6 cellular contexts compared by ENCODE assay signal in the genomic region with DNA sequence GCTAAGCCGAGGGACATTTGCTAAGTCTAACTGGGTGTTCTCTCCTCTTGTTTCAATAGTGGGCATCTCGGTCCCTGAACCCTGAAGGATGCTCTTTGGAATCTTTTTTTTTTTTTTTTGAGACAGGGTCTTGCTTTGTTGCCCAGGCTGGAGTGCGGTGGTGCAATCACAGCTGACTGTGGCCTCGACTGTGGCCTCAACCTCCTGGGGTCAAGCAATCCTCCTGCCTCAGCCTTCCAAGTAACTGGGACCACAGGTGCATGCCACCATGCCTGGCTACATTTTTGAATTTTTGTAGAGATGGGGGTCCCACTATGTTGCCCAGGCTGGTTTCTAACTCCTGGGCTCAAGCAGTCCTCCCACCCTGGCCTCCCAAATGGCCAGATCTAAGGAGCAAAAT.
DNase-seq lines count a peak whose midpoint lies in the region; ATAC-seq, FAIRE-seq and TF ChIP-seq lines count a peak whose summit lies in the region.
"Not testable (repeated sequence)": the region's sequence is repeated elsewhere in the genome, so short reads cannot be mapped to it uniquely, and the experiment has no call there.

No MANE protein-coding gene starts in this region.

- H3K9me3 ChIP-seq in kidney (ENCODE audit: control insufficient read depth in 1 of 2, low read length in 2 of 2); HepG2 (ENCODE audit: low read length); neural progenitor cell (ENCODE audit: low read depth): not testable (repeated sequence)

- not testable (repeated sequence) for ATAC-seq in Right ventricle myocardium inferior, HepG2

- not testable (repeated sequence) for TF ChIP-seq EP300 in HepG2 (IDR thresholded peaks at IDR 0.05; ENCODE audit: low read depth in 2 of 2, low read length in 2 of 2); HepG2 (CRISPR knock-in tag; IDR thresholded peaks at IDR 0.05; ENCODE audit: borderline replicate concordance)

- H2AFZ ChIP-seq in HepG2 (ENCODE audit: low read length); neural progenitor cell (replicated peaks): not testable (repeated sequence)

- not testable (repeated sequence) for FAIRE-seq in kidney (lab: Jason Lieb, UNC); HepG2 (lab: Jason Lieb, UNC)

- intact Hi-C loops in Right ventricle myocardium inferior (cut with DNase I); kidney (cut with DNase I); HepG2 (cut with micrococcal nuclease; ENCODE audit: unreplicated experiment): not testable (repeated sequence)

- DNase-seq in glutamatergic neuron; HepG2 (ENCODE audit: low spot score); neural progenitor cell (ENCODE audit: low spot score): not testable (repeated sequence)
- DNase-seq in Right ventricle myocardium inferior (ENCODE audit: missing footprints) (peak; percentile 33), kidney (peak; percentile 13)

- not testable (repeated sequence) for BruUV-seq in HepG2 (replicated peaks; lab: Mats Ljungman, UMichigan)

- H3K9ac ChIP-seq in kidney (ENCODE audit: low read length in 2 of 2); HepG2 (ENCODE audit: insufficient read depth, low read depth, low read length); neural progenitor cell: not testable (repeated sequence)

- H3K36me3 Mint-ChIP-seq in glutamatergic neuron (ENCODE audit: unreplicated experiment); neural progenitor cell: not testable (repeated sequence)

- peaks cover 27% of the 10 kb centered on the region for H3K9me3 Mint-ChIP-seq in glutamatergic neuron (ENCODE audit: unreplicated experiment)
- not testable (repeated sequence) for H3K9me3 Mint-ChIP-seq in neural progenitor cell

- not testable (repeated sequence) for H3K4me2 ChIP-seq in HepG2 (ENCODE audit: low read depth, low read length); neural progenitor cell

- H3K27me3 Mint-ChIP-seq in glutamatergic neuron (ENCODE audit: unreplicated experiment) = peaks cover 13% of the 10 kb centered on the region
- not testable (repeated sequence) for H3K27me3 Mint-ChIP-seq in neural progenitor cell (ENCODE audit: insufficient read depth, low read depth)

- H3K79me2 ChIP-seq in HepG2 (ENCODE audit: insufficient read depth, low read length); neural progenitor cell (ENCODE audit: low read depth): not testable (repeated sequence)

- H3K4me3 ChIP-seq in kidney (ENCODE audit: low read length in 2 of 2); HepG2 (replicated peaks in 1 of 3; ENCODE audit: insufficient read depth in 1 of 3, low read depth in 2 of 3, low read length in 3 of 3); neural progenitor cell: not testable (repeated sequence)

- not testable (repeated sequence) for H3K4me1 ChIP-seq in kidney (ENCODE audit: control insufficient read depth in 1 of 2, insufficient read depth in 1 of 2, low read depth in 1 of 2, low read length in 2 of 2); neural progenitor cell
- H3K4me1 ChIP-seq in HepG2 (ENCODE audit: insufficient read depth, low read length) = peaks cover 57% of the 10 kb centered on the region

- H4K20me1 ChIP-seq in HepG2 (ENCODE audit: insufficient read depth, low read length); neural progenitor cell (ENCODE audit: low read depth): not testable (repeated sequence)

- not testable (repeated sequence) for TF ChIP-seq CTCF in VCaP (conservative IDR thresholded peaks at IDR 0.05); glutamatergic neuron (IDR thresholded peaks at IDR 0.05; ENCODE audit: partially characterized antibody, unreplicated experiment); kidney (IDR thresholded peaks at IDR 0.05; ENCODE audit: borderline replicate concordance, extremely low read depth, insufficient read depth); HepG2 (CRISPR knock-in tag; IDR thresholded peaks at IDR 0.05); neural progenitor cell (IDR thresholded peaks at IDR 0.05)

- not testable (repeated sequence) for H3K27me3 ChIP-seq in HepG2 (ENCODE audit: control insufficient read depth in 1 of 2, insufficient read depth in 2 of 2, low read length in 2 of 2); neural progenitor cell

- CTCF ChIA-PET in HepG2 (lab: Yijun Ruan, JAX; ENCODE audit: low intra/inter-chr PET ratio, low total read pairs) = not testable (repeated sequence)

- H3K4me1 Mint-ChIP-seq in glutamatergic neuron (ENCODE audit: low read depth, unreplicated experiment) (peaks cover 33% of the 10 kb centered on the region), neural progenitor cell (peaks cover 17% of the 10 kb centered on the region)

- peak overlapping the region; percentile 42 for H3K4me3 Mint-ChIP-seq in glutamatergic neuron (ENCODE audit: unreplicated experiment)
- H3K4me3 Mint-ChIP-seq in neural progenitor cell = not testable (repeated sequence)

- POLR2A ChIA-PET in HepG2 (lab: Yijun Ruan, JAX) = not testable (repeated sequence)

- peak overlapping the region; percentile 36; the same call in 1 of the 2 replicates for H3K27ac ChIP-seq in VCaP
- not testable (repeated sequence) for H3K27ac ChIP-seq in kidney (ENCODE audit: low read depth in 2 of 2, low read length in 2 of 2); neural progenitor cell
- peak overlapping the region; percentile 63 for H3K27ac ChIP-seq in HepG2 (ENCODE audit: extremely low read length, insufficient read depth, low read length)

- in situ Hi-C loops in HepG2 (cut with HindIII; ENCODE audit: extremely low pct_ligation_motif_present, low pct_unique_long_range_greater_than_20kb) = not testable (repeated sequence)

- TF ChIP-seq POLR2A in HepG2 (IDR thresholded peaks at IDR 0.05; ENCODE audit: insufficient read depth in 1 of 2, low read depth in 2 of 2, low read length in 2 of 2) = not testable (repeated sequence)

- H3F3A ChIP-seq in neural progenitor cell (ENCODE audit: low read depth) = not testable (repeated sequence)

- H3K36me3 ChIP-seq in kidney (ENCODE audit: control insufficient read depth in 1 of 2, insufficient read depth in 2 of 2, low read length in 2 of 2); HepG2 (replicated peaks in 1 of 2; ENCODE audit: control insufficient read depth in 1 of 2, insufficient read depth in 2 of 2, low read length in 2 of 2); neural progenitor cell: not testable (repeated sequence)

- 52% methylated on average over 4 of the region's 4 CpGs for WGBS in HepG2 (ENCODE audit: low lambda C conversion rate)

- not testable (repeated sequence) for TF ChIP-seq RAD21 in HepG2 (CRISPR knock-in tag; IDR thresholded peaks at IDR 0.05)

- H3K27ac Mint-ChIP-seq in glutamatergic neuron (ENCODE audit: unreplicated experiment) (peak overlapping the region; percentile 96), neural progenitor cell (peak overlapping the region; percentile 50)

TF ChIP-seq in HepG2, 621 proteins besides CTCF, POLR2A, EP300 and RAD21:
- TF ChIP-seq, protein P1, sequence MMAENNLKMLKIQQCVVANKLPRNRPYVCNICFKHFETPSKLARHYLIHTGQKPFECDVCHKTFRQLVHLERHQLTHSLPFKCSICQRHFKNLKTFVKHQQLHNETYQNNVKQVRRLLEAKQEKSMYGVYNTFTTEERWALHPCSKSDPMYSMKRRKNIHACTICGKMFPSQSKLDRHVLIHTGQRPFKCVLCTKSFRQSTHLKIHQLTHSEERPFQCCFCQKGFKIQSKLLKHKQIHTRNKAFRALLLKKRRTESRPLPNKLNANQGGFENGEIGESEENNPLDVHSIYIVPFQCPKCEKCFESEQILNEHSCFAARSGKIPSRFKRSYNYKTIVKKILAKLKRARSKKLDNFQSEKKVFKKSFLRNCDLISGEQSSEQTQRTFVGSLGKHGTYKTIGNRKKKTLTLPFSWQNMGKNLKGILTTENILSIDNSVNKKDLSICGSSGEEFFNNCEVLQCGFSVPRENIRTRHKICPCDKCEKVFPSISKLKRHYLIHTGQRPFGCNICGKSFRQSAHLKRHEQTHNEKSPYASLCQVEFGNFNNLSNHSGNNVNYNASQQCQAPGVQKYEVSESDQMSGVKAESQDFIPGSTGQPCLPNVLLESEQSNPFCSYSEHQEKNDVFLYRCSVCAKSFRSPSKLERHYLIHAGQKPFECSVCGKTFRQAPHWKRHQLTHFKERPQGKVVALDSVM (CRISPR knock-in tag; IDR thresholded peaks at IDR 0.05) = peak; percentile 69
- peak; percentile 78 for TF ChIP-seq ZNF121 (CRISPR knock-in tag; IDR thresholded peaks at IDR 0.05)
TF ChIP-seq in HepG2: peak in this region for 2; not testable (repeated sequence) for 619.
